25 cellular contexts compared by ENCODE assay signal in genomic region chr5:96094904-96095303, GRCh38.
DNase-seq lines count a peak whose midpoint lies in the region; ATAC-seq, FAIRE-seq and TF ChIP-seq lines count a peak whose summit lies in the region.
"Had no signal": no experiment of that assay in that cellular context is flagged by ENCODE, and none has a peak within 500 bp of the region (broad histone marks: within the 10 kb centered on the region; RNA-seq: fewer than 3 reads in every experiment).

No MANE protein-coding gene starts in this region.

- H3K18ac ChIP-seq in H1 (ENCODE audit: extremely low read depth, low read length): no peak overlapping the region

- ATAC-seq in Right ventricle myocardium superior (ENCODE audit: poor library complexity) (no peak), lung (ENCODE audit: insufficient read depth, low FRiP score) (no peak)
- ATAC-seq: T-cell had no signal

- no peak overlapping the region for H3K23ac ChIP-seq in H1 (ENCODE audit: insufficient read length)

- no peak overlapping the region for H2AK5ac ChIP-seq in H1 (ENCODE audit: low read depth, low read length)

- no peak overlapping the region for H3K56ac ChIP-seq in H1 (replicated peaks; ENCODE audit: insufficient read length, low read depth, low read length)

- no peak overlapping the region for H2BK20ac ChIP-seq in H1 (ENCODE audit: low read length)

- TF ChIP-seq POLR2A in H1 (IDR thresholded peaks at IDR 0.05; ENCODE audit: control extremely low read depth in 1 of 2, low read depth in 2 of 2, low read length in 2 of 2): no peak

- no peak overlapping the region for H4K91ac ChIP-seq in H1 (replicated peaks; ENCODE audit: insufficient read length, low read length)

- H3K14ac ChIP-seq in H1 (ENCODE audit: insufficient read length): peak overlapping the region; percentile 42

- TF ChIP-seq CTCF in right atrium auricular region (IDR thresholded peaks at IDR 0.05) (no peak), H1 (IDR thresholded peaks at IDR 0.05; ENCODE audit: control extremely low read depth in 1 of 3, insufficient read depth in 1 of 3, low read depth in 1 of 3, low read length in 3 of 3) (no peak), lung (IDR thresholded peaks at IDR 0.05; ENCODE audit: control extremely low read depth, extremely low read depth) (no peak), osteocyte (IDR thresholded peaks at IDR 0.05) (no peak)

- no peaks in the 10 kb centered on the region for H3K23me2 ChIP-seq in H1 (ENCODE audit: low read depth, low read length)

- H3K27ac ChIP-seq in right atrium auricular region (no peak overlapping the region), H1 (ENCODE audit: low read depth, low read length) (no peak overlapping the region), lung (ENCODE audit: low read depth in 1 of 2, low read length in 1 of 2) (no peak overlapping the region)
- H3K27ac ChIP-seq: cardiac muscle cell, hepatocyte, HL-60, ovary had no signal

- POLR2A ChIA-PET in H1 (lab: Charles Lee; ENCODE audit: partially characterized antibody): no interaction called here

- H3K4me1 Mint-ChIP-seq in osteocyte (ENCODE audit: unreplicated experiment): peaks cover 30% of the 10 kb centered on the region
- H3K4me1 Mint-ChIP-seq: T-cell had no signal

- no peak for FAIRE-seq in H1 (lab: Jason Lieb, UNC)

- TF ChIP-seq RAD21 in H1 (IDR thresholded peaks at IDR 0.05 in 1 of 2, conservative IDR thresholded peaks at IDR 0.05 in 1 of 2; ENCODE audit: low read depth in 2 of 2, low read length in 2 of 2): no peak

- H3K27me3 ChIP-seq in right atrium auricular region (no peaks in the 10 kb centered on the region), H1 (replicated peaks in 1 of 4; ENCODE audit: control insufficient read depth in 3 of 4, extremely low read depth in 1 of 4, insufficient read depth in 3 of 4, low read length in 3 of 4) (peaks cover 0 to 1% (median 0%) of the 10 kb centered on the region in 4 experiments; a peak in 1 of 7 replicates), lung (ENCODE audit: control insufficient read depth, insufficient read depth) (no peaks in the 10 kb centered on the region)
- H3K27me3 ChIP-seq: cardiac muscle cell, hepatocyte, ovary had no signal

- H4K8ac ChIP-seq in H1 (ENCODE audit: extremely low read depth, insufficient read depth, low read length): no peak overlapping the region

- no peak overlapping the region for H3K4me2 ChIP-seq in H1 (ENCODE audit: insufficient read depth in 1 of 2, low read depth in 2 of 2, low read length in 2 of 2)
- H3K4me2 ChIP-seq: hepatocyte had no signal

- no peak overlapping the region for H2AFZ ChIP-seq in H1 (ENCODE audit: low read length)
- H2AFZ ChIP-seq: hepatocyte had no signal

- no peaks in the 10 kb centered on the region for H4K20me1 ChIP-seq in H1 (replicated peaks in 1 of 2; ENCODE audit: control insufficient read depth in 1 of 2, insufficient read depth in 2 of 2, low read length in 2 of 2)

- no peak for TF ChIP-seq EP300 in H1 (IDR thresholded peaks at IDR 0.05; ENCODE audit: borderline replicate concordance in 1 of 2, low read depth in 2 of 2, low read length in 2 of 2)

- no peaks in the 10 kb centered on the region for H3K79me1 ChIP-seq in H1 (ENCODE audit: low read depth, low read length)

- H2BK15ac ChIP-seq in H1 (ENCODE audit: low read length): no peak overlapping the region

- intact Hi-C loops in Right ventricle myocardium superior (cut with DNase I): no loop called here
- intact Hi-C loops in head of caudate nucleus (cut with DNase I): no loop called here

- H3K36me3 Mint-ChIP-seq in osteocyte (ENCODE audit: unreplicated experiment): peaks cover 3% of the 10 kb centered on the region
- H3K36me3 Mint-ChIP-seq: CD14-positive monocyte, naive B cell, T-cell had no signal

- H3K9ac ChIP-seq in H1 (replicated peaks in 1 of 4; ENCODE audit: extremely low read depth in 1 of 4, low read depth in 3 of 4, low read length in 3 of 4): no peak overlapping the region

- H3K79me2 ChIP-seq in H1 (ENCODE audit: control insufficient read depth in 1 of 2, insufficient read depth in 2 of 2, low read length in 2 of 2): no peaks in the 10 kb centered on the region
- H3K79me2 ChIP-seq: hepatocyte had no signal

- H2BK5ac ChIP-seq in H1 (ENCODE audit: low read depth, low read length): no peak overlapping the region

- peak overlapping the region; percentile 66 for H2BK120ac ChIP-seq in H1 (replicated peaks; ENCODE audit: low read depth, low read length)

- H3K36me3 ChIP-seq in right atrium auricular region: no peaks in the 10 kb centered on the region
- H3K36me3 ChIP-seq in H1 (ENCODE audit: control insufficient read depth in 2 of 4, insufficient read depth in 4 of 4, low read length in 3 of 4): no peaks in the 10 kb centered on the region
- no peaks in the 10 kb centered on the region for H3K36me3 ChIP-seq in lung (ENCODE audit: control insufficient read depth in 2 of 2, insufficient read depth in 2 of 2, low read length in 2 of 2)
- H3K36me3 ChIP-seq: cardiac muscle cell, ovary had no signal

- no peak overlapping the region for H3K4me3 ChIP-seq in right atrium auricular region
- no peak overlapping the region for H3K4me3 ChIP-seq in H1 (ENCODE audit: extremely low read depth in 1 of 4, insufficient read depth in 2 of 4, low read depth in 3 of 4, low read length in 4 of 4)
- no peak overlapping the region for H3K4me3 ChIP-seq in lung
- H3K4me3 ChIP-seq: cardiac muscle cell, hepatocyte, ovary had no signal

- no peak overlapping the region for H3K4ac ChIP-seq in H1 (replicated peaks; ENCODE audit: insufficient read length, low read depth, low read length)

- H3K27ac Mint-ChIP-seq in osteocyte (ENCODE audit: unreplicated experiment): no peak overlapping the region
- H3K27ac Mint-ChIP-seq: CD14-positive monocyte, naive B cell, T-cell had no signal

- CTCF ChIA-PET in H1 (lab: Charles Lee; ENCODE audit: partially characterized antibody): no interaction called here

- DNase-seq in right atrium auricular region (ENCODE audit: low spot score) (peak; percentile 62), Right ventricle myocardium superior (no peak), H1 (ENCODE audit: low read depth in 1 of 2, low spot score in 2 of 2) (no peak), lung (ENCODE audit: low spot score) (peak; percentile 39), GDM1 (lab: John Stamatoyannopoulos, UW) (no peak), osteocyte (ENCODE audit: extremely low spot score, unreplicated experiment) (no peak), nucleus accumbens (lab: John Stamatoyannopoulos, UW) (no peak), head of caudate nucleus (no peak)
- DNase-seq: ACHN; activated CD4-positive, alpha-beta T cell treated with anti-CD3 and anti-CD28 coated beads for 48 hours; activated CD8-positive, alpha-beta memory T cell treated with anti-CD3 and anti-CD28 coated beads, Interleukin-2, amount 50 U/mL, for 4 hours; activated effector memory CD4-positive, alpha-beta T cell treated with Interleukin-2 at 50 U/mL for 16 hours; DMS153; naive B cell; NCI-H2029; NCI-H446 treated with DMSO at 0.1 percent for 48 hours; NK-92 treated with Interleukin-12 subunit alpha and Interleukin-12 subunit beta, amount 100 ng/mL, for 24 hours; SHP77; stimulated activated CD4-positive, alpha-beta T cell treated with anti-CD3 and anti-CD28 coated beads, Interleukin-4, amount 100 ng/mL, for 4 hours; T-cell had no signal

- H3K4me3 Mint-ChIP-seq in osteocyte (ENCODE audit: unreplicated experiment): no peak overlapping the region
- H3K4me3 Mint-ChIP-seq: CD14-positive monocyte, naive B cell, T-cell had no signal

- H3K27me3 Mint-ChIP-seq in osteocyte (ENCODE audit: unreplicated experiment): no peaks in the 10 kb centered on the region
- H3K27me3 Mint-ChIP-seq: T-cell had no signal

- no peak overlapping the region for H2BK12ac ChIP-seq in H1 (ENCODE audit: low read depth, low read length)

- no peak overlapping the region for H4K5ac ChIP-seq in H1 (ENCODE audit: insufficient read length, low read depth, low read length)

- peaks cover 12% of the 10 kb centered on the region for H3K9me3 Mint-ChIP-seq in osteocyte (ENCODE audit: unreplicated experiment)

- H3K9me3 ChIP-seq in right atrium auricular region: peaks cover 0 to 8% of the 10 kb centered on the region in 2 donors
- H3K9me3 ChIP-seq in H1 (ENCODE audit: insufficient read depth in 2 of 2, low read depth in 1 of 2, low read length in 1 of 2): no peaks in the 10 kb centered on the region
- no peaks in the 10 kb centered on the region for H3K9me3 ChIP-seq in lung (ENCODE audit: control insufficient read depth in 2 of 2, insufficient read depth in 1 of 2, low read length in 1 of 2)
- H3K9me3 ChIP-seq: ovary had no signal

- peaks cover 0 to 8% of the 10 kb centered on the region in 2 donors for H3K4me1 ChIP-seq in right atrium auricular region
- H3K4me1 ChIP-seq in H1 (replicated peaks in 1 of 4; ENCODE audit: control insufficient read depth in 3 of 4, insufficient read depth in 4 of 4, low read length in 3 of 4): peaks cover 0 to 2% (median 0%) of the 10 kb centered on the region in 4 experiments; a peak in 1 of 7 replicates
- peaks cover 2 to 4% of the 10 kb centered on the region in 2 donors for H3K4me1 ChIP-seq in lung (ENCODE audit: control insufficient read depth in 2 of 2, insufficient read depth in 2 of 2, low read length in 2 of 2)

TF ChIP-seq in H1, 55 proteins besides CTCF, POLR2A, EP300 and RAD21:
- TF ChIP-seq CREB1 (IDR thresholded peaks at IDR 0.05) (no peak), BCL11A (IDR thresholded peaks at IDR 0.05; ENCODE audit: low read depth in 2 of 2, low read length in 2 of 2) (no peak), MAX (IDR thresholded peaks at IDR 0.05) (no peak), SAP30 (IDR thresholded peaks at IDR 0.05; ENCODE audit: insufficient read depth, insufficient replicate concordance, low read length) (no peak), TBP (IDR thresholded peaks at IDR 0.05; ENCODE audit: low read depth, low read length) (no peak), NRF1 (IDR thresholded peaks at IDR 0.05; ENCODE audit: low read depth, low read length) (no peak), SP2 (IDR thresholded peaks at IDR 0.05; ENCODE audit: low read length) (no peak), TAF7 (optimal IDR thresholded peaks at IDR 0.05; ENCODE audit: borderline replicate concordance, low read depth, low read length) (no peak), USF2 (IDR thresholded peaks at IDR 0.05; ENCODE audit: low read length) (no peak), PHF8 (conservative IDR thresholded peaks at IDR 0.05; ENCODE audit: low read depth, low read length) (no peak), GABPA (IDR thresholded peaks at IDR 0.05; ENCODE audit: borderline replicate concordance, insufficient read depth, low read length) (no peak)
TF ChIP-seq in H1: peak in this region for 0.

Comparison
In these comparisons a context has a peak if more than half of its experiments do, and no peak if none do; other contexts are left out.
1. DNase-seq: peak in right atrium auricular region (single experiment) and lung (single experiment); none in Right ventricle myocardium superior (single experiment), H1 (0 of 2), GDM1 (single experiment), osteocyte (single experiment), nucleus accumbens (0 of 56) and head of caudate nucleus (0 of 42).